Comparison of ENCODE assay signal across 1 cellular context in the genomic region with DNA sequence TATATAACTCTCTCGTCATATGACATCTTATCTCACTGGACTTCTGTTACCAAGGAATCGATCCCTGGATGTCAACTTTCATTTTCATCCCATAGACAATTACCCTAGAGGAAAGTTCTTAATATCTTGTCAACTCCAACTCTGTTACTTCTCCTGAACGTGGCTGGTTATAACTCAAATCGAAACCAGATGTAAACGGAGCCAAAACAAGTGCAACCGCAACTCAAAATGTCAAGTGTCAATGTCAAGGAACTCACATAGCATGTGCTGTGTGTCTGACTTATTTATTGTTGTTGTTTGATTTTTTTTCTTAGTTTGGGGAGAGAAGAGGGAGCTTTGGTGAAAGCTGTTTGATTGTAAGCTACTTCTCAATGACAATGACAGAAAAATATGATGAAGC.
TF ChIP-seq lines count a peak whose summit lies in the region.

No MANE protein-coding gene starts in this region.

TF ChIP-seq in GM12878, 131 proteins besides CTCF, POLR2A, EP300 and RAD21 (continued from another document):
- TF ChIP-seq ZBTB33 (IDR thresholded peaks at IDR 0.05) (no peak), RUNX3 (IDR thresholded peaks at IDR 0.05; ENCODE audit: low read length) (peak; percentile 55; the same call in 1 of the 2 replicates), RELB (IDR thresholded peaks at IDR 0.05; ENCODE audit: low read depth) (no peak), SMAD1 (IDR thresholded peaks at IDR 0.05; ENCODE audit: low read depth, partially characterized antibody) (no peak), ZNF622 (IDR thresholded peaks at IDR 0.05) (no peak), STAT1 (conservative IDR thresholded peaks at IDR 0.05) (no peak), TCF7 (IDR thresholded peaks at IDR 0.05; ENCODE audit: borderline replicate concordance) (no peak)
- TF ChIP-seq, protein P1, sequence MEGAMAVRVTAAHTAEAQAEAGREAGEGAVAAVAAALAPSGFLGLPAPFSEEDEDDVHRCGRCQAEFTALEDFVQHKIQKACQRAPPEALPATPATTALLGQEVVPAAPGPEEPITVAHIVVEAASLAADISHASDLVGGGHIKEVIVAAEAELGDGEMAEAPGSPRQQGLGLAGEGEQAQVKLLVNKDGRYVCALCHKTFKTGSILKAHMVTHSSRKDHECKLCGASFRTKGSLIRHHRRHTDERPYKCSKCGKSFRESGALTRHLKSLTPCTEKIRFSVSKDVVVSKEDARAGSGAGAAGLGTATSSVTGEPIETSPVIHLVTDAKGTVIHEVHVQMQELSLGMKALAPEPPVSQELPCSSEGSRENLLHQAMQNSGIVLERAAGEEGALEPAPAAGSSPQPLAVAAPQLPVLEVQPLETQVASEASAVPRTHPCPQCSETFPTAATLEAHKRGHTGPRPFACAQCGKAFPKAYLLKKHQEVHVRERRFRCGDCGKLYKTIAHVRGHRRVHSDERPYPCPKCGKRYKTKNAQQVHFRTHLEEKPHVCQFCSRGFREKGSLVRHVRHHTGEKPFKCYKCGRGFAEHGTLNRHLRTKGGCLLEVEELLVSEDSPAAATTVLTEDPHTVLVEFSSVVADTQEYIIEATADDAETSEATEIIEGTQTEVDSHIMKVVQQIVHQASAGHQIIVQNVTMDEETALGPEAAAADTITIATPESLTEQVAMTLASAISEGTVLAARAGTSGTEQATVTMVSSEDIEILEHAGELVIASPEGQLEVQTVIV (IDR thresholded peaks at IDR 0.05; ENCODE audit: borderline replicate concordance, partially characterized antibody), result no peak
- TF ChIP-seq, protein P2, sequence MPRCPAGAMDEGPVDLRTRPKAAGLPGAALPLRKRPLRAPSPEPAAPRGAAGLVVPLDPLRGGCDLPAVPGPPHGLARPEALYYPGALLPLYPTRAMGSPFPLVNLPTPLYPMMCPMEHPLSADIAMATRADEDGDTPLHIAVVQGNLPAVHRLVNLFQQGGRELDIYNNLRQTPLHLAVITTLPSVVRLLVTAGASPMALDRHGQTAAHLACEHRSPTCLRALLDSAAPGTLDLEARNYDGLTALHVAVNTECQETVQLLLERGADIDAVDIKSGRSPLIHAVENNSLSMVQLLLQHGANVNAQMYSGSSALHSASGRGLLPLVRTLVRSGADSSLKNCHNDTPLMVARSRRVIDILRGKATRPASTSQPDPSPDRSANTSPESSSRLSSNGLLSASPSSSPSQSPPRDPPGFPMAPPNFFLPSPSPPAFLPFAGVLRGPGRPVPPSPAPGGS (IDR thresholded peaks at IDR 0.05; ENCODE audit: borderline replicate concordance, insufficient read depth, low read depth, low read length, poor library complexity, severe bottlenecking), result no peak
